Comparison of ENCODE assay signal across 15 cellular contexts in genomic region chr4:139403457-139403856, GRCh38. TPM values are rescaled to one million over a fixed set of nuclear protein-coding genes. Genes with fewer than 3 reads are reported as not detected.
DNase-seq lines count a peak whose midpoint lies in the region; ATAC-seq, FAIRE-seq and TF ChIP-seq lines count a peak whose summit lies in the region.
"Had no signal": no experiment of that assay in that cellular context is flagged by ENCODE, and none has a peak within 500 bp of the region (broad histone marks: within the 10 kb centered on the region; RNA-seq: fewer than 3 reads in every experiment).

No MANE protein-coding gene starts in this region.

- H3K4me3 ChIP-seq in A673 (ENCODE audit: low read depth, low read length, poor library complexity, severe bottlenecking) = no peak overlapping the region
- H3K4me3 ChIP-seq in HEK293 (ENCODE audit: low read depth, low read length) = no peak overlapping the region
- no peak overlapping the region for H3K4me3 ChIP-seq in RWPE2 (ENCODE audit: severe bottlenecking)
- H3K4me3 ChIP-seq in kidney (ENCODE audit: low read length in 2 of 2) = no peak overlapping the region
- H3K4me3 ChIP-seq: gastrocnemius medialis, suprapubic skin had no signal

- DNase-seq in A673 (ENCODE audit: low spot score) (peak; percentile 33), RWPE2 (ENCODE audit: low spot score) (no peak), foreskin keratinocyte (no peak), kidney (no peak), MV-4-11 (lab: John Stamatoyannopoulos, UW) (no peak)
- DNase-seq: activated effector memory CD4-positive, alpha-beta T cell treated with anti-CD3 and anti-CD28 coated beads, Interleukin-2, amount 50 U/mL, for 16 hours; effector CD8-positive, alpha-beta T cell; gastrocnemius medialis; SHP77 treated with DMSO at 0.1 percent for 48 hours had no signal

- TF ChIP-seq CTCF in A673 (conservative IDR thresholded peaks at IDR 0.05; ENCODE audit: low read depth, low read length) = peak; percentile 46; the same call in 1 of the 2 replicates
- no peak for TF ChIP-seq CTCF in HEK293 (tag by site-specific recombination; IDR thresholded peaks at IDR 0.05)
- TF ChIP-seq CTCF in RWPE2 (IDR thresholded peaks at IDR 0.05; ENCODE audit: poor library complexity, severe bottlenecking) = peak; percentile 40
- peak; percentile 36 for TF ChIP-seq CTCF in foreskin keratinocyte (conservative IDR thresholded peaks at IDR 0.05)
- no peak for TF ChIP-seq CTCF in kidney (IDR thresholded peaks at IDR 0.05; ENCODE audit: borderline replicate concordance, extremely low read depth, insufficient read depth)

- H3K4me1 ChIP-seq in A673 (ENCODE audit: insufficient read depth, low read length, poor library complexity, severe bottlenecking) (no peaks in the 10 kb centered on the region), HEK293 (ENCODE audit: control insufficient read depth, insufficient read depth, low read length) (no peaks in the 10 kb centered on the region), RWPE2 (ENCODE audit: insufficient read depth, poor library complexity, severe bottlenecking) (no peaks in the 10 kb centered on the region), foreskin keratinocyte (no peaks in the 10 kb centered on the region), kidney (ENCODE audit: control insufficient read depth in 1 of 2, insufficient read depth in 1 of 2, low read depth in 1 of 2, low read length in 2 of 2) (no peaks in the 10 kb centered on the region)
- H3K4me1 ChIP-seq: parathyroid adenoma, suprapubic skin had no signal

- H3K9ac ChIP-seq in kidney (ENCODE audit: low read length in 2 of 2) = no peak overlapping the region
- H3K9ac ChIP-seq: parathyroid adenoma had no signal

- H3K9me3 ChIP-seq in A673 (ENCODE audit: low read depth, low read length, poor library complexity, severe bottlenecking) (no peaks in the 10 kb centered on the region), HEK293 (ENCODE audit: control insufficient read depth, insufficient read depth, low read depth, low read length) (no peaks in the 10 kb centered on the region), RWPE2 (ENCODE audit: severe bottlenecking) (no peaks in the 10 kb centered on the region), kidney (ENCODE audit: control insufficient read depth in 1 of 2, low read length in 2 of 2) (no peaks in the 10 kb centered on the region)
- H3K9me3 ChIP-seq: gastrocnemius medialis, suprapubic skin had no signal

- BruUV-seq in A673 (replicated peaks; lab: Mats Ljungman, UMichigan) = no TSS peak

- no peak; the same call in 2 of the 3 replicates for ATAC-seq in RWPE2 (ENCODE audit: low read depth)
- no peak for ATAC-seq in foreskin keratinocyte
- no peak for ATAC-seq in GM19397 (IDR thresholded peaks at IDR 0.05; ENCODE audit: unreplicated experiment)
- no peak for ATAC-seq in GM21717 (IDR thresholded peaks at IDR 0.05; ENCODE audit: unreplicated experiment)

- POLR2A ChIA-PET in A673 (lab: Charles Lee; ENCODE audit: low non-redundant PET) = no interaction called here
- POLR2A ChIA-PET in HEK293 (lab: Yijun Ruan, JAX) = no interaction called here

- H3K27ac ChIP-seq in A673 (ENCODE audit: low read depth, low read length, poor library complexity, severe bottlenecking) = no peak overlapping the region
- H3K27ac ChIP-seq in HEK293 (ENCODE audit: extremely low read depth, low read depth, low read length) = no peak overlapping the region
- H3K27ac ChIP-seq in RWPE2 (ENCODE audit: poor library complexity, severe bottlenecking) = no peak overlapping the region
- no peak overlapping the region for H3K27ac ChIP-seq in foreskin keratinocyte
- no peak overlapping the region for H3K27ac ChIP-seq in kidney (ENCODE audit: low read depth in 2 of 2, low read length in 2 of 2)
- H3K27ac ChIP-seq: gastrocnemius medialis, parathyroid adenoma, suprapubic skin had no signal

- no peaks in the 10 kb centered on the region for H3K27me3 ChIP-seq in A673 (replicated peaks; ENCODE audit: insufficient read depth, low read depth, low read length, poor library complexity)
- H3K27me3 ChIP-seq in RWPE2 (ENCODE audit: insufficient read depth, poor library complexity, severe bottlenecking) = no peaks in the 10 kb centered on the region
- H3K27me3 ChIP-seq in foreskin keratinocyte = no peaks in the 10 kb centered on the region
- H3K27me3 ChIP-seq: gastrocnemius medialis, suprapubic skin had no signal

- intact Hi-C loops in A673 (cut with micrococcal nuclease; ENCODE audit: unreplicated experiment) (no loop called here), kidney (cut with DNase I) (no loop called here)

- FAIRE-seq in kidney (lab: Jason Lieb, UNC) = no peak
- FAIRE-seq: HTR-8/SVneo had no signal

- H3K36me3 ChIP-seq in A673 (ENCODE audit: insufficient read depth, low read length, poor library complexity, severe bottlenecking) (no peaks in the 10 kb centered on the region), HEK293 (ENCODE audit: control insufficient read depth in 2 of 2, insufficient read depth in 1 of 2, low read length in 2 of 2) (no peaks in the 10 kb centered on the region), RWPE2 (ENCODE audit: low read depth) (peaks cover 10% of the 10 kb centered on the region), kidney (ENCODE audit: control insufficient read depth in 1 of 2, insufficient read depth in 2 of 2, low read length in 2 of 2) (no peaks in the 10 kb centered on the region)
- H3K36me3 ChIP-seq: gastrocnemius medialis had no signal

- CTCF ChIA-PET in A673 (lab: Charles Lee) = no interaction called here
- CTCF ChIA-PET in HEK293 (lab: Yijun Ruan, JAX) = interaction anchor here (0.6 to 0.7 kb wide), 2 partner anchors 17 to 296 kb away, joined by 3 read pairs; no protein-coding TSS in a partner anchor

TF ChIP-seq in HEK293, 187 proteins besides CTCF, POLR2A, EP300 and RAD21:
- TF ChIP-seq SP7 (tag by site-specific recombination; IDR thresholded peaks at IDR 0.05) (0 out of 2 replicates have a peak, but pooled peaks have one; percentile 32), SCRT2 (tag by site-specific recombination; IDR thresholded peaks at IDR 0.05) (no peak)
TF ChIP-seq in HEK293: peak in this region for 1.

RNA-seq across cellular contexts. Expression of gene RAB33B, which starts 50.5 kb away (rescaled TPM):
- total RNA-seq in A673 (2021) = 6.9 and 8.5 TPM in 2 replicates
- total RNA-seq in foreskin keratinocyte = 4.2 and 4.4 TPM in 2 replicates
- 1.2 and 1.4 TPM in 2 replicates for polyA plus RNA-seq in foreskin keratinocyte
- 9.8 TPM for total RNA-seq in kidney
- polyA plus RNA-seq in kidney (ENCODE audit: insufficient read depth, low read depth, low replicate concordance) = 2.5 TPM

Comparison
In these comparisons a context has a peak if more than half of its experiments do, and no peak if none do; other contexts are left out.
1. CTCF ChIP-seq: peak in A673 (single experiment), RWPE2 (single experiment) and foreskin keratinocyte (single experiment); none in HEK293 (single experiment) and kidney (single experiment).